8 cellular contexts compared by ENCODE assay signal in genomic region chr6:57316581-57317059, GRCh38. TPM values are rescaled to one million over a fixed set of nuclear protein-coding genes. Genes with fewer than 3 reads are reported as not detected.
DNase-seq lines count a peak whose midpoint lies in the region; ATAC-seq and TF ChIP-seq lines count a peak whose summit lies in the region.

No MANE protein-coding gene starts in this region.

- TF ChIP-seq CTCF in lower leg skin (IDR thresholded peaks at IDR 0.05), result peak in 1 of 3 donors; percentile 84

- peaks cover 0 to 1% (median under 1%) of the 10 kb centered on the region in 11 experiments; a peak in 8 of 22 replicates for H3K9me3 ChIP-seq in BLaER1 treated with 17β-estradiol and CSF1 and Interleukin-3, amounts not matched to agents 10 nM and 100 nM (replicated peaks in 1 of 11)
- no peaks in the 10 kb centered on the region for H3K9me3 ChIP-seq in duodenal mucosa (ENCODE audit: control insufficient read depth in 1 of 2, low read length in 2 of 2)

- H3K36me3 ChIP-seq in BLaER1 treated with 17β-estradiol and CSF1 and Interleukin-3, amounts not matched to agents 10 nM and 100 nM, result peaks cover 19 to 32% (median 28%) of the 10 kb centered on the region in 11 experiments
- H3K36me3 ChIP-seq in duodenal mucosa (ENCODE audit: control insufficient read depth in 1 of 2, insufficient read depth in 2 of 2, low read length in 2 of 2), result peaks cover 0 to 17% of the 10 kb centered on the region in 2 donors

- H4K20me1 ChIP-seq in BLaER1 treated with 17β-estradiol and CSF1 and Interleukin-3, amounts not matched to agents 10 nM and 100 nM, result no peaks in the 10 kb centered on the region

- peak; percentile 92 for ATAC-seq in HG03442 (IDR thresholded peaks at IDR 0.05; ENCODE audit: unreplicated experiment)

- DNase-seq in GM19238 (ENCODE audit: insufficient read length, low spot score), result peak; percentile 67
- DNase-seq in NCI-H524 treated with DMSO at 0.1 percent for 48 hours (lab: John Stamatoyannopoulos, UW), result peak; percentile 50
- peak; percentile 79 for DNase-seq in activated CD4-positive, alpha-beta T cell treated with anti-CD3 and anti-CD28 coated beads, Interleukin-2, amount 50 U/mL, for 1 hour
- peak; percentile 75 to 94 for DNase-seq in lower leg skin (ENCODE audit: low spot score in 2 of 2)
- DNase-seq in stimulated activated CD4-positive, alpha-beta T cell treated with anti-CD3 and anti-CD28 coated beads, TNF-alpha, amount 100 ng/mL, for 1 hour (ENCODE audit: low read depth in 3 of 3, low spot score in 1 of 3), result peak; percentile 40 to 57 (median 54)

- 1% methylated on average over 26 of the region's 26 CpGs for WGBS in lower leg skin, 2 donors

- no peaks in the 10 kb centered on the region for H3K27me3 ChIP-seq in BLaER1 treated with 17β-estradiol and CSF1 and Interleukin-3, amounts not matched to agents 10 nM and 100 nM
- H3K27me3 ChIP-seq in duodenal mucosa (ENCODE audit: control insufficient read depth in 1 of 2, insufficient read depth in 2 of 2, low read length in 2 of 2), result no peaks in the 10 kb centered on the region

- H3K9ac ChIP-seq in BLaER1 treated with 17β-estradiol and CSF1 and Interleukin-3, amounts not matched to agents 10 nM and 100 nM, result peak overlapping the region; percentile 72 to 84 (median 82)
- peak overlapping the region; percentile 65 to 87 for H3K9ac ChIP-seq in duodenal mucosa (ENCODE audit: low read depth in 1 of 2, low read length in 2 of 2)

- peak overlapping the region in 10 of 11 experiments; percentile 63 to 82 (median 78); a peak in 17 of 22 replicates for H3K27ac ChIP-seq in BLaER1 treated with 17β-estradiol and CSF1 and Interleukin-3, amounts not matched to agents 10 nM and 100 nM
- H3K27ac ChIP-seq in duodenal mucosa (ENCODE audit: low read depth, low read length), result no peak overlapping the region

- no peak for TF ChIP-seq POLR2A in lower leg skin (IDR thresholded peaks at IDR 0.05)

- H3K4me1 ChIP-seq in BLaER1 treated with 17β-estradiol and CSF1 and Interleukin-3, amounts not matched to agents 10 nM and 100 nM, result peaks cover 15 to 24% (median 20%) of the 10 kb centered on the region in 10 experiments
- H3K4me1 ChIP-seq in duodenal mucosa (ENCODE audit: control insufficient read depth in 1 of 2, insufficient read depth in 2 of 2, low read length in 2 of 2), result peaks cover 9 to 10% of the 10 kb centered on the region in 2 donors

- H3K4me2 ChIP-seq in BLaER1 treated with 17β-estradiol and CSF1 and Interleukin-3, amounts not matched to agents 10 nM and 100 nM, result peak overlapping the region; percentile 81 to 94 (median 92)

- intact Hi-C loops in lower leg skin (cut with DNase I; ENCODE audit: low total_unique reads), result loop anchor here (5.0 to 10.0 kb wide), 3 partner anchors 122 to 724 kb away; no protein-coding TSS in a partner anchor

- peak overlapping the region; percentile 71 to 85 (median 78) for H3K4me3 ChIP-seq in BLaER1 treated with 17β-estradiol and CSF1 and Interleukin-3, amounts not matched to agents 10 nM and 100 nM
- H3K4me3 ChIP-seq in duodenal mucosa (ENCODE audit: low read depth in 1 of 2, low read length in 2 of 2) (peak overlapping the region; percentile 88 to 98), lower leg skin (ENCODE audit: low read depth, poor library complexity, severe bottlenecking) (peak overlapping the region; percentile 41)

RNA-seq across cellular contexts. Expression of gene PRIM2, which starts 0.8 kb away (rescaled TPM):
- total RNA-seq in lower leg skin, result 1 to 10 TPM; 6.4 to 9.7 (median 6.7) TPM

Comparison
In these comparisons a context has a peak if more than half of its experiments do, and no peak if none do; other contexts are left out.
1. H3K4me3 ChIP-seq: peak in every context shown above with its lines; median percentile 93 in duodenal mucosa; 78 in BLaER1 treated with 17β-estradiol and CSF1 and Interleukin-3, amounts not matched to agents 10 nM and 100 nM; 41 in lower leg skin.